Comparison of ENCODE assay signal across 35 cellular contexts in the genomic region with DNA sequence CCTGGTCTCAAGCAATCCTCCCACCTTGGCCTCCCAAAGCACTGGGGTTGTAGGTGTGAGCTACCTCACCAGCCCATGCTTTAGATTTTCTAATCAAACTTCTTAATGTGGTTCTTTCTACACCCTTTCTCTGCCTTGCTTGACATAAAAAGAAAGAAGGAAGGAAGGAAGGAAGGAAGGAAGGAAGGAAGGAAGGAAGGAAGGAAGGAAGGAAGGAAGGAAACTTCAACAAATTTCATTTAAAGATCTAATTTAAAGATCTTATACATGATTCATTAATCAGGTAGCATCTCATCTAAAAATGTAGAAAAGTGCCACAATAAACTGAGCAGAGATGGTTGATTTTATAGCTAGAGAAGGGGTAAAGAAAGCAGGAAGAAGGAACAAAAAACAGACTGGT.
"Had no signal": no experiment of that assay in that cellular context is flagged by ENCODE, and none has a peak within 500 bp of the region (broad histone marks: within the 10 kb centered on the region; RNA-seq: fewer than 3 reads in every experiment).

No MANE protein-coding gene starts in this region.

- H3K4me3 ChIP-seq: MG63 had no signal

- H3K9me3 ChIP-seq: MG63 had no signal

- H3K27me3 ChIP-seq: MG63 had no signal

- H3K36me3 ChIP-seq: MG63 had no signal

- DNase-seq: Karpas-422, Kasumi-1, MG63, MM.1S, MV-4-11, NCI-H1048, NCI-H1092, NCI-H1092 treated with DMSO at 0.1 percent for 48 hours, NCI-H1105, NCI-H1105 treated with DMSO at 0.1 percent for 48 hours, NCI-H1417, NCI-H1417 treated with DMSO at 0.1 percent for 48 hours, NCI-H1436, NCI-H1436 treated with DMSO at 0.1 percent for 48 hours, NCI-H146, NCI-H1694, NCI-H1694 treated with DMSO at 0.1 percent for 48 hours, NCI-H187, NCI-H187 treated with DMSO at 0.1 percent for 48 hours, NCI-H1930, NCI-H2029, NCI-H2029 treated with DMSO at 0.1 percent for 48 hours, NCI-H2081, NCI-H2081 treated with DMSO at 0.1 percent for 48 hours, NCI-H2107, NCI-H2171, NCI-H2171 treated with DMSO at 0.1 percent for 48 hours, NCI-H2227 treated with DMSO at 0.1 percent for 48 hours, NCI-H226, NCI-H345, NCI-H446, NCI-H446 treated with DMSO at 0.1 percent for 48 hours, NCI-H510A, NCI-H510A treated with DMSO at 0.1 percent for 48 hours, NCI-H524 had no signal
